Comparison of ENCODE assay signal across 18 cellular contexts in the genomic region with DNA sequence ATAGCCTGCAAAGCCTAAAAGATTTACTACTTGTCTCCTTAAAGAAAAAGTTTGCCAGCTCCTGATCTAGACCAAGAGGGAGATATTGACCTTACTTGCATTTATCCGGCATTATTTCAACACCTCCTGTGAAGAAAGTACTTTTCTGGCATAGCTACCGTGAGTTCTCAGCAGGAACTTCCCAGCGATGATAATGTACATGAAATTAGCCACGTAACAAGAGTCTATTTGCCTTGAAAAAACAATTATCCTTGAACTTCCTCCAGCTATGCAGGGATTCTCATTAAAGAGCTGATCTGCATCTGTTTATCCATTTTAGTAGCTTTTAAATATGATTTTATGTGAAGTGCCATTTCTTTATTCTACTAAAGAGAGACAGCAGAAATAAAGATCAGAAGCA. TPM values are rescaled to one million over a fixed set of nuclear protein-coding genes. Genes with fewer than 3 reads are reported as not detected.
"Had no signal": no experiment of that assay in that cellular context is flagged by ENCODE, and none has a peak within 500 bp of the region (broad histone marks: within the 10 kb centered on the region; RNA-seq: fewer than 3 reads in every experiment).

No MANE protein-coding gene starts in this region.

- H3K27ac ChIP-seq: body of pancreas, left lung, neural progenitor cell, ovary, sigmoid colon, spleen, testis, upper lobe of right lung had no signal

- H3K9me3 ChIP-seq: body of pancreas, left lung, ovary, sigmoid colon, spleen, testis, upper lobe of right lung had no signal

- DNase-seq: activated CD4-positive, alpha-beta memory T cell treated with anti-CD3 and anti-CD28 coated beads for 36 hours; activated effector memory CD4-positive, alpha-beta T cell treated with Interleukin-2 at 50 U/mL for 16 hours; activated T-cell treated with anti-CD3 and anti-CD28 coated beads, Interleukin-2, amount 50 U/mL, for 24 hours; body of pancreas; effector CD8-positive, alpha-beta T cell; foreskin fibroblast; hippocampal formation; left lung; naive B cell; ovary; sigmoid colon; spleen; stimulated activated naive CD8-positive, alpha-beta T cell treated with anti-CD3 and anti-CD28 coated beads, Interleukin-15, amount 100 ng/mL, for 72 hours; testis; upper lobe of right lung had no signal

- H3K4me1 ChIP-seq: body of pancreas, left lung, sigmoid colon, spleen, testis, upper lobe of right lung had no signal

- H3K4me3 ChIP-seq: body of pancreas, left lung, neural progenitor cell, ovary, sigmoid colon, spleen, testis, upper lobe of right lung had no signal

- ATAC-seq: activated naive CD4-positive, alpha-beta T cell treated with anti-CD3 and anti-CD28 coated beads, Interleukin-2, amount 50 U/mL, for 72 hours; body of pancreas; left lung; stimulated activated naive CD8-positive, alpha-beta T cell treated with anti-CD3 and anti-CD28 coated beads, Interleukin-15, amount 100 ng/mL, for 72 hours; upper lobe of right lung had no signal

- H3K36me3 ChIP-seq: neural progenitor cell, ovary had no signal

- H3K27me3 ChIP-seq: body of pancreas, left lung, neural progenitor cell, ovary, sigmoid colon, spleen, testis, upper lobe of right lung had no signal

RNA-seq across cellular contexts. Expression of gene GPLD1, which starts 47.1 kb away (rescaled TPM):
- total RNA-seq: pulmonary artery endothelial cell had no signal
